In the genomic region with DNA sequence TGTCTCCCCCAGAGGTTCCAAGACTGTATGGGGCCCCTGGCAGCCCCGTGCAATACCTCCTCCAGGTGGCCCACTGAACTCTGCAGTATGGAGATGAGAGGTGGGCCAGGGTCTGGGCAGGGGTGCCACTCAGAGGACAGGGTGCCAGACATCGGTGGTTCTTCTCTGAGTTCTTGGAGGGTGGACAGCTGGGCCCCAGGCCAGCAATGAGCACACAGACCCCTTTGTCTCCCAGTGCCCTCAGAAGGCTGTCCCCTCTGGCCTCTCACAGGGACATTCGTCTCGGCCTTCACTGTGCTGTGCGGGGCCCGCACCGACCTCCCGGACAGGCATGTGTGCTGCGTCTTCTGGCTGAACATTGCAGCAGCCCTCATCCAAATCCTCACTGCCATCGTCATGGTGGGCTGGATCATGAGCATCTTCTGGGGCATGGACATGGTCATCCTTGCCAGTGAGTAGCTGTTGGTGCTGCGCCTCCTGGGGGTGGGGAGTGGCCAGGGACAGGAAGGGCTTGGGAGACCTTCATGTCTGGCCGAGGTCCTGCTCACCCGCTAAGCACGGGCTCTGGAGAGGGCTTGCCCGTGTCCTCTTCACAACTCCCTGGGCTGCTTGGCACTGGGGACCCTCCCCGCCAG, we compare ENCODE assay signal across 2 cellular contexts.
TF ChIP-seq lines count a peak whose summit lies in the region.

No MANE protein-coding gene starts in this region.

TF ChIP-seq in HCT116, 20 proteins besides CTCF, POLR2A, EP300 and RAD21:
- no peak for TF ChIP-seq JUND (IDR thresholded peaks at IDR 0.05)
- TF ChIP-seq ELF1 (IDR thresholded peaks at IDR 0.05; ENCODE audit: borderline replicate concordance, low read depth): no peak
- TF ChIP-seq, protein P1, sequence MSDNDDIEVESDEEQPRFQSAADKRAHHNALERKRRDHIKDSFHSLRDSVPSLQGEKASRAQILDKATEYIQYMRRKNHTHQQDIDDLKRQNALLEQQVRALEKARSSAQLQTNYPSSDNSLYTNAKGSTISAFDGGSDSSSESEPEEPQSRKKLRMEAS (IDR thresholded peaks at IDR 0.05): no peak
- TF ChIP-seq FOSL1 (IDR thresholded peaks at IDR 0.05; ENCODE audit: low read depth): no peak
- TF ChIP-seq SP1 (IDR thresholded peaks at IDR 0.05; ENCODE audit: low read depth): no peak
- TF ChIP-seq YY1 (IDR thresholded peaks at IDR 0.05; ENCODE audit: extremely low read depth, insufficient replicate concordance, low read depth, low read length): no peak
- TF ChIP-seq SIN3A (IDR thresholded peaks at IDR 0.05; ENCODE audit: low read depth): no peak
- no peak for TF ChIP-seq CEBPB (IDR thresholded peaks at IDR 0.05; ENCODE audit: low read depth)
- TF ChIP-seq EZH2 (IDR thresholded peaks at IDR 0.05): no peak

TF ChIP-seq in H1, 55 proteins besides CTCF, POLR2A, EP300 and RAD21:
- no peak for TF ChIP-seq BCL11A (IDR thresholded peaks at IDR 0.05; ENCODE audit: low read depth in 2 of 2, low read length in 2 of 2)
- TF ChIP-seq, protein P2, sequence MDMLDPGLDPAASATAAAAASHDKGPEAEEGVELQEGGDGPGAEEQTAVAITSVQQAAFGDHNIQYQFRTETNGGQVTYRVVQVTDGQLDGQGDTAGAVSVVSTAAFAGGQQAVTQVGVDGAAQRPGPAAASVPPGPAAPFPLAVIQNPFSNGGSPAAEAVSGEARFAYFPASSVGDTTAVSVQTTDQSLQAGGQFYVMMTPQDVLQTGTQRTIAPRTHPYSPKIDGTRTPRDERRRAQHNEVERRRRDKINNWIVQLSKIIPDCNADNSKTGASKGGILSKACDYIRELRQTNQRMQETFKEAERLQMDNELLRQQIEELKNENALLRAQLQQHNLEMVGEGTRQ (IDR thresholded peaks at IDR 0.05; ENCODE audit: low read length): no peak
- no peak for TF ChIP-seq EGR1 (IDR thresholded peaks at IDR 0.05; ENCODE audit: borderline replicate concordance, low read depth, low read length)
- TF ChIP-seq HDAC2 (IDR thresholded peaks at IDR 0.05; ENCODE audit: borderline replicate concordance in 1 of 2, low read depth in 2 of 2, low read length in 2 of 2): no peak
- TF ChIP-seq TEAD4 (IDR thresholded peaks at IDR 0.05; ENCODE audit: low read depth, low read length): no peak
- TF ChIP-seq HDAC6 (IDR thresholded peaks at IDR 0.05; ENCODE audit: low read depth, low read length): no peak
- no peak for TF ChIP-seq SAP30 (IDR thresholded peaks at IDR 0.05; ENCODE audit: insufficient read depth, insufficient replicate concordance, low read length)
- no peak for TF ChIP-seq SP2 (IDR thresholded peaks at IDR 0.05; ENCODE audit: low read length)
- no peak for TF ChIP-seq KDM5A (IDR thresholded peaks at IDR 0.05; ENCODE audit: low read length)
- no peak for TF ChIP-seq CEBPB (IDR thresholded peaks at IDR 0.05; ENCODE audit: low read depth, low read length)
- TF ChIP-seq SP4 (IDR thresholded peaks at IDR 0.05; ENCODE audit: low read length): no peak
- TF ChIP-seq ASH2L (IDR thresholded peaks at IDR 0.05; ENCODE audit: low read length): no peak
- TF ChIP-seq JUND (IDR thresholded peaks at IDR 0.05; ENCODE audit: low read length): no peak
- TF ChIP-seq RFX5 (IDR thresholded peaks at IDR 0.05; ENCODE audit: borderline replicate concordance, low read depth, low read length): no peak
- TF ChIP-seq SIRT6 (IDR thresholded peaks at IDR 0.05; ENCODE audit: low read length): no peak
- TF ChIP-seq, protein P3, sequence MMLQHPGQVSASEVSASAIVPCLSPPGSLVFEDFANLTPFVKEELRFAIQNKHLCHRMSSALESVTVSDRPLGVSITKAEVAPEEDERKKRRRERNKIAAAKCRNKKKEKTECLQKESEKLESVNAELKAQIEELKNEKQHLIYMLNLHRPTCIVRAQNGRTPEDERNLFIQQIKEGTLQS (IDR thresholded peaks at IDR 0.05; ENCODE audit: insufficient read depth, low read depth, low read length): no peak
- no peak for TF ChIP-seq TAF1 (IDR thresholded peaks at IDR 0.05; ENCODE audit: low read depth, low read length)
- no peak for TF ChIP-seq CREB1 (IDR thresholded peaks at IDR 0.05)
- TF ChIP-seq, protein P1 (IDR thresholded peaks at IDR 0.05): no peak
